Comparison of ENCODE assay signal across 1 cellular context in genomic region chr9:123275381-123275780, GRCh38.
A peak's percentile ranks its signal among the peaks of the same experiment; 100 is the strongest.
TF ChIP-seq lines count a peak whose summit lies in the region.

No MANE protein-coding gene starts in this region.

TF ChIP-seq in H1, 55 proteins besides CTCF, POLR2A, EP300 and RAD21:
- TF ChIP-seq SP1 (IDR thresholded peaks at IDR 0.05; ENCODE audit: low read depth, low read length) (peak; percentile 52; the same call in 1 of the 2 replicates), ASH2L (IDR thresholded peaks at IDR 0.05; ENCODE audit: low read length) (peak; percentile 40), RBBP5 (IDR thresholded peaks at IDR 0.05; ENCODE audit: borderline replicate concordance, low read depth, low read length) (0 out of 2 replicates have a peak, but pooled peaks have one; percentile 38), BCL11A (IDR thresholded peaks at IDR 0.05; ENCODE audit: low read depth in 2 of 2, low read length in 2 of 2) (no peak)
TF ChIP-seq in H1: peak in this region for 3.
